In the genomic region with DNA sequence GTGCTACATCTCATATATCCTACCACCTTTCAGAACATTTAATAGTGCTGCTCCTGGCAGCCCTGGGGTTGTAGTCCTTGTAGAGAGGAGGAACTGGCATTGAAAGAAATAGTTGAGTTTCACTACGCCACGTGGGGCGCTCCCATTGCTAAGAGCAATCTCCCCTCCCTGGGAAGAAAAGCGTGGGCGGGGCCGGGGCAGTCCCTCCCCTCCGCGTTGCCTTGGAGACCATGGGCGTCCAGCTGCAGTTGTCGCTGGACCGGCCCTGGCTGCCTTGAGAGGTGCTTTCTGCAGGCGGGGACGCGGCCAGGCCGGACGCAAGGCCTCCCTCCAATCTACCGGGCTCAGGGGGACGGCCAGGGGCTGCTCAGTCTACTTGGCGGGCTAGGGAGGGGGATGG, we compare ENCODE assay signal across 1 cellular context.
A peak's percentile ranks its signal among the peaks of the same experiment; 100 is the strongest.
TF ChIP-seq lines count a peak whose summit lies in the region.

No MANE protein-coding gene starts in this region.

TF ChIP-seq in K562, 482 proteins besides CTCF, POLR2A, EP300 and RAD21 (continued from another document):
- TF ChIP-seq, protein P1, sequence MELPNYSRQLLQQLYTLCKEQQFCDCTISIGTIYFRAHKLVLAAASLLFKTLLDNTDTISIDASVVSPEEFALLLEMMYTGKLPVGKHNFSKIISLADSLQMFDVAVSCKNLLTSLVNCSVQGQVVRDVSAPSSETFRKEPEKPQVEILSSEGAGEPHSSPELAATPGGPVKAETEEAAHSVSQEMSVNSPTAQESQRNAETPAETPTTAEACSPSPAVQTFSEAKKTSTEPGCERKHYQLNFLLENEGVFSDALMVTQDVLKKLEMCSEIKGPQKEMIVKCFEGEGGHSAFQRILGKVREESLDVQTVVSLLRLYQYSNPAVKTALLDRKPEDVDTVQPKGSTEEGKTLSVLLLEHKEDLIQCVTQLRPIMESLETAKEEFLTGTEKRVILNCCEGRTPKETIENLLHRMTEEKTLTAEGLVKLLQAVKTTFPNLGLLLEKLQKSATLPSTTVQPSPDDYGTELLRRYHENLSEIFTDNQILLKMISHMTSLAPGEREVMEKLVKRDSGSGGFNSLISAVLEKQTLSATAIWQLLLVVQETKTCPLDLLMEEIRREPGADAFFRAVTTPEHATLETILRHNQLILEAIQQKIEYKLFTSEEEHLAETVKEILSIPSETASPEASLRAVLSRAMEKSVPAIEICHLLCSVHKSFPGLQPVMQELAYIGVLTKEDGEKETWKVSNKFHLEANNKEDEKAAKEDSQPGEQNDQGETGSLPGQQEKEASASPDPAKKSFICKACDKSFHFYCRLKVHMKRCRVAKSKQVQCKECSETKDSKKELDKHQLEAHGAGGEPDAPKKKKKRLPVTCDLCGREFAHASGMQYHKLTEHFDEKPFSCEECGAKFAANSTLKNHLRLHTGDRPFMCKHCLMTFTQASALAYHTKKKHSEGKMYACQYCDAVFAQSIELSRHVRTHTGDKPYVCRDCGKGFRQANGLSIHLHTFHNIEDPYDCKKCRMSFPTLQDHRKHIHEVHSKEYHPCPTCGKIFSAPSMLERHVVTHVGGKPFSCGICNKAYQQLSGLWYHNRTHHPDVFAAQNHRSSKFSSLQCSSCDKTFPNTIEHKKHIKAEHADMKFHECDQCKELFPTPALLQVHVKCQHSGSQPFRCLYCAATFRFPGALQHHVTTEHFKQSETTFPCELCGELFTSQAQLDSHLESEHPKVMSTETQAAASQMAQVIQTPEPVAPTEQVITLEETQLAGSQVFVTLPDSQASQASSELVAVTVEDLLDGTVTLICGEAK (IDR thresholded peaks at IDR 0.05) = no peak
- TF ChIP-seq, protein P1 (CRISPR knock-in tag; IDR thresholded peaks at IDR 0.05) = no peak
- TF ChIP-seq EGR1 (conservative IDR thresholded peaks at IDR 0.05) (peak; percentile 80), ARNT (IDR thresholded peaks at IDR 0.05) (no peak), RBM34 (IDR thresholded peaks at IDR 0.05; ENCODE audit: borderline replicate concordance, insufficient read depth, low read length) (no peak), ZNF766 (CRISPR knock-in tag; conservative IDR thresholded peaks at IDR 0.05) (no peak), KDM1A (IDR thresholded peaks at IDR 0.05) (no peak), ETV1 (tag; conservative IDR thresholded peaks at IDR 0.05; ENCODE audit: low read depth) (no peak), ZBTB1 (CRISPR knock-in tag; IDR thresholded peaks at IDR 0.05; ENCODE audit: borderline replicate concordance, low read depth) (no peak), NCOA2 (IDR thresholded peaks at IDR 0.05; ENCODE audit: partially characterized antibody in 2 of 2) (no peak), EHMT2 (IDR thresholded peaks at IDR 0.05) (no peak), SMARCE1 (IDR thresholded peaks at IDR 0.05) (no peak), SRF (CRISPR knock-in tag; IDR thresholded peaks at IDR 0.05) (no peak), SMARCA5 (IDR thresholded peaks at IDR 0.05) (no peak), SOX6 (IDR thresholded peaks at IDR 0.05) (no peak), ATF7 (IDR thresholded peaks at IDR 0.05) (no peak), RFX1 (IDR thresholded peaks at IDR 0.05) (peak; percentile 82), CBFB (CRISPR knock-in tag; IDR thresholded peaks at IDR 0.05) (no peak), KLF6 (CRISPR knock-in tag; IDR thresholded peaks at IDR 0.05; ENCODE audit: borderline replicate concordance) (no peak), NFXL1 (CRISPR knock-in tag; IDR thresholded peaks at IDR 0.05) (no peak), POLR3G (IDR thresholded peaks at IDR 0.05; ENCODE audit: extremely low read depth, insufficient read length, insufficient replicate concordance) (no peak), NFE2L1 (tag; IDR thresholded peaks at IDR 0.05; ENCODE audit: borderline replicate concordance, low read depth) (no peak)
- TF ChIP-seq, protein P2, sequence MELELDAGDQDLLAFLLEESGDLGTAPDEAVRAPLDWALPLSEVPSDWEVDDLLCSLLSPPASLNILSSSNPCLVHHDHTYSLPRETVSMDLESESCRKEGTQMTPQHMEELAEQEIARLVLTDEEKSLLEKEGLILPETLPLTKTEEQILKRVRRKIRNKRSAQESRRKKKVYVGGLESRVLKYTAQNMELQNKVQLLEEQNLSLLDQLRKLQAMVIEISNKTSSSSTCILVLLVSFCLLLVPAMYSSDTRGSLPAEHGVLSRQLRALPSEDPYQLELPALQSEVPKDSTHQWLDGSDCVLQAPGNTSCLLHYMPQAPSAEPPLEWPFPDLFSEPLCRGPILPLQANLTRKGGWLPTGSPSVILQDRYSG (tag; conservative IDR thresholded peaks at IDR 0.05; ENCODE audit: low read depth) = no peak
- TF ChIP-seq, protein P3, sequence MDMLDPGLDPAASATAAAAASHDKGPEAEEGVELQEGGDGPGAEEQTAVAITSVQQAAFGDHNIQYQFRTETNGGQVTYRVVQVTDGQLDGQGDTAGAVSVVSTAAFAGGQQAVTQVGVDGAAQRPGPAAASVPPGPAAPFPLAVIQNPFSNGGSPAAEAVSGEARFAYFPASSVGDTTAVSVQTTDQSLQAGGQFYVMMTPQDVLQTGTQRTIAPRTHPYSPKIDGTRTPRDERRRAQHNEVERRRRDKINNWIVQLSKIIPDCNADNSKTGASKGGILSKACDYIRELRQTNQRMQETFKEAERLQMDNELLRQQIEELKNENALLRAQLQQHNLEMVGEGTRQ (CRISPR knock-in tag; IDR thresholded peaks at IDR 0.05) = 0 out of 2 replicates have a peak, but pooled peaks have one; percentile 27
- TF ChIP-seq, protein P4, sequence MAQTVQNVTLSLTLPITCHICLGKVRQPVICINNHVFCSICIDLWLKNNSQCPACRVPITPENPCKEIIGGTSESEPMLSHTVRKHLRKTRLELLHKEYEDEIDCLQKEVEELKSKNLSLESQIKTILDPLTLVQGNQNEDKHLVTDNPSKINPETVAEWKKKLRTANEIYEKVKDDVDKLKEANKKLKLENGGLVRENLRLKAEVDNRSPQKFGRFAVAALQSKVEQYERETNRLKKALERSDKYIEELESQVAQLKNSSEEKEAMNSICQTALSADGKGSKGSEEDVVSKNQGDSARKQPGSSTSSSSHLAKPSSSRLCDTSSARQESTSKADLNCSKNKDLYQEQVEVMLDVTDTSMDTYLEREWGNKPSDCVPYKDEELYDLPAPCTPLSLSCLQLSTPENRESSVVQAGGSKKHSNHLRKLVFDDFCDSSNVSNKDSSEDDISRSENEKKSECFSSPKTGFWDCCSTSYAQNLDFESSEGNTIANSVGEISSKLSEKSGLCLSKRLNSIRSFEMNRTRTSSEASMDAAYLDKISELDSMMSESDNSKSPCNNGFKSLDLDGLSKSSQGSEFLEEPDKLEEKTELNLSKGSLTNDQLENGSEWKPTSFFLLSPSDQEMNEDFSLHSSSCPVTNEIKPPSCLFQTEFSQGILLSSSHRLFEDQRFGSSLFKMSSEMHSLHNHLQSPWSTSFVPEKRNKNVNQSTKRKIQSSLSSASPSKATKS (CRISPR knock-in tag; IDR thresholded peaks at IDR 0.05) = no peak
- TF ChIP-seq, protein P5, sequence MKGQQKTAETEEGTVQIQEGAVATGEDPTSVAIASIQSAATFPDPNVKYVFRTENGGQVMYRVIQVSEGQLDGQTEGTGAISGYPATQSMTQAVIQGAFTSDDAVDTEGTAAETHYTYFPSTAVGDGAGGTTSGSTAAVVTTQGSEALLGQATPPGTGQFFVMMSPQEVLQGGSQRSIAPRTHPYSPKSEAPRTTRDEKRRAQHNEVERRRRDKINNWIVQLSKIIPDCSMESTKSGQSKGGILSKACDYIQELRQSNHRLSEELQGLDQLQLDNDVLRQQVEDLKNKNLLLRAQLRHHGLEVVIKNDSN (CRISPR knock-in tag; IDR thresholded peaks at IDR 0.05) = peak; percentile 54; the same call in 1 of the 2 replicates
- TF ChIP-seq, protein P6, sequence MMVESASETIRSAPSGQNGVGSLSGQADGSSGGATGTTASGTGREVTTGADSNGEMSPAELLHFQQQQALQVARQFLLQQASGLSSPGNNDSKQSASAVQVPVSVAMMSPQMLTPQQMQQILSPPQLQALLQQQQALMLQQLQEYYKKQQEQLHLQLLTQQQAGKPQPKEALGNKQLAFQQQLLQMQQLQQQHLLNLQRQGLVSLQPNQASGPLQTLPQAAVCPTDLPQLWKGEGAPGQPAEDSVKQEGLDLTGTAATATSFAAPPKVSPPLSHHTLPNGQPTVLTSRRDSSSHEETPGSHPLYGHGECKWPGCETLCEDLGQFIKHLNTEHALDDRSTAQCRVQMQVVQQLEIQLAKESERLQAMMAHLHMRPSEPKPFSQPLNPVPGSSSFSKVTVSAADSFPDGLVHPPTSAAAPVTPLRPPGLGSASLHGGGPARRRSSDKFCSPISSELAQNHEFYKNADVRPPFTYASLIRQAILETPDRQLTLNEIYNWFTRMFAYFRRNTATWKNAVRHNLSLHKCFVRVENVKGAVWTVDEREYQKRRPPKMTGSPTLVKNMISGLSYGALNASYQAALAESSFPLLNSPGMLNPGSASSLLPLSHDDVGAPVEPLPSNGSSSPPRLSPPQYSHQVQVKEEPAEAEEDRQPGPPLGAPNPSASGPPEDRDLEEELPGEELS (CRISPR knock-in tag; IDR thresholded peaks at IDR 0.05; ENCODE audit: borderline replicate concordance) = no peak
- TF ChIP-seq, protein P7, sequence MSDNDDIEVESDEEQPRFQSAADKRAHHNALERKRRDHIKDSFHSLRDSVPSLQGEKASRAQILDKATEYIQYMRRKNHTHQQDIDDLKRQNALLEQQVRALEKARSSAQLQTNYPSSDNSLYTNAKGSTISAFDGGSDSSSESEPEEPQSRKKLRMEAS (CRISPR knock-in tag; IDR thresholded peaks at IDR 0.05) = no peak
- TF ChIP-seq, protein P8, sequence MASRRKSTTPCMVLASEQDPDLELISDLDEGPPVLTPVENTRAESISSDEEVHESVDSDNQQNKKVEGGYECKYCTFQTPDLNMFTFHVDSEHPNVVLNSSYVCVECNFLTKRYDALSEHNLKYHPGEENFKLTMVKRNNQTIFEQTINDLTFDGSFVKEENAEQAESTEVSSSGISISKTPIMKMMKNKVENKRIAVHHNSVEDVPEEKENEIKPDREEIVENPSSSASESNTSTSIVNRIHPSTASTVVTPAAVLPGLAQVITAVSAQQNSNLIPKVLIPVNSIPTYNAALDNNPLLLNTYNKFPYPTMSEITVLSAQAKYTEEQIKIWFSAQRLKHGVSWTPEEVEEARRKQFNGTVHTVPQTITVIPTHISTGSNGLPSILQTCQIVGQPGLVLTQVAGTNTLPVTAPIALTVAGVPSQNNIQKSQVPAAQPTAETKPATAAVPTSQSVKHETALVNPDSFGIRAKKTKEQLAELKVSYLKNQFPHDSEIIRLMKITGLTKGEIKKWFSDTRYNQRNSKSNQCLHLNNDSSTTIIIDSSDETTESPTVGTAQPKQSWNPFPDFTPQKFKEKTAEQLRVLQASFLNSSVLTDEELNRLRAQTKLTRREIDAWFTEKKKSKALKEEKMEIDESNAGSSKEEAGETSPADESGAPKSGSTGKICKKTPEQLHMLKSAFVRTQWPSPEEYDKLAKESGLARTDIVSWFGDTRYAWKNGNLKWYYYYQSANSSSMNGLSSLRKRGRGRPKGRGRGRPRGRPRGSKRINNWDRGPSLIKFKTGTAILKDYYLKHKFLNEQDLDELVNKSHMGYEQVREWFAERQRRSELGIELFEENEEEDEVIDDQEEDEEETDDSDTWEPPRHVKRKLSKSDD (conservative IDR thresholded peaks at IDR 0.05; ENCODE audit: low read length) = no peak
